In genomic region chr10:69348824-69349541, GRCh38 we compare ENCODE assay signal across 8 cellular contexts.
DNase-seq lines count a peak whose midpoint lies in the region; ATAC-seq and TF ChIP-seq lines count a peak whose summit lies in the region.

No MANE protein-coding gene starts in this region.

- ATAC-seq in HG03432 (IDR thresholded peaks at IDR 0.05; ENCODE audit: unreplicated experiment) = no peak
- ATAC-seq in left lobe of liver = no peak

- H3K4me1 ChIP-seq in BLaER1 = peaks cover 55% of the 10 kb centered on the region
- H3K4me1 ChIP-seq in esophagus (ENCODE audit: control insufficient read depth in 2 of 2, insufficient read depth in 2 of 2, low read length in 1 of 2) = peaks cover 3 to 22% of the 10 kb centered on the region in 2 donors

- TF ChIP-seq CTCF in GM10248 (IDR thresholded peaks at IDR 0.05; ENCODE audit: control extremely low read depth, extremely low read depth, low read depth, missing control alignments) = no peak

- H3K36me3 ChIP-seq in BLaER1 = peaks cover 38% of the 10 kb centered on the region
- H3K36me3 ChIP-seq in esophagus (ENCODE audit: control insufficient read depth in 2 of 2, insufficient read depth in 2 of 2, low read length in 1 of 2) = peaks cover 0 to 14% of the 10 kb centered on the region in 2 donors

- no peak overlapping the region for H3K9ac ChIP-seq in BLaER1

- WGBS in esophagus, 2 donors = 29 to 47% methylated on average over 10 of the region's 10 CpGs

- H3K9me3 ChIP-seq in BLaER1 (no peaks in the 10 kb centered on the region), esophagus (ENCODE audit: control insufficient read depth in 2 of 2, insufficient read depth in 1 of 2, low read depth in 1 of 2, low read length in 1 of 2) (no peaks in the 10 kb centered on the region)

- peak overlapping the region; percentile 58 for H3K4me2 ChIP-seq in BLaER1

- in situ Hi-C loops in KBM-7 (cut with MboI; ENCODE audit: low pct_unique_long_range_greater_than_20kb, low sequenced_read_pairs) = no loop called here

- POLR2A ChIA-PET in GM10248 (lab: Yijun Ruan, JAX) = no interaction called here

- peak overlapping the region; percentile 33; the same call in 1 of the 2 replicates for H3K27ac ChIP-seq in BLaER1
- peak overlapping the region; percentile 91 to 97 for H3K27ac ChIP-seq in esophagus (ENCODE audit: low read depth in 2 of 2, low read length in 1 of 2)

- peak; percentile 67 for DNase-seq in KBM-7
- peak; percentile 96 for DNase-seq in SKM-1 (lab: John Stamatoyannopoulos, UW; ENCODE audit: unreplicated experiment)
- DNase-seq in posterior vena cava (ENCODE audit: low spot score) = peak; percentile 87
- no peak for DNase-seq in GM10248 (ENCODE audit: extremely low spot score)
- DNase-seq in left lobe of liver (ENCODE audit: low spot score) = no peak

- H3K4me3 ChIP-seq in BLaER1 (no peak overlapping the region), esophagus (ENCODE audit: low read depth in 1 of 2, low read length in 2 of 2) (no peak overlapping the region)

- H3K27me3 ChIP-seq in BLaER1 (no peaks in the 10 kb centered on the region), esophagus (ENCODE audit: control insufficient read depth in 1 of 2, insufficient read depth in 2 of 2, low read length in 2 of 2) (no peaks in the 10 kb centered on the region)

- intact Hi-C loops in posterior vena cava (cut with DNase I) = no loop called here

- CTCF ChIA-PET in GM10248 (lab: Yijun Ruan, JAX) = interaction anchor here (0.9 to 1.9 kb wide), 4 partner anchors 10 to 55 kb away, joined by 3 to 7 read pairs (median 4); no protein-coding TSS in a partner anchor

- peaks cover 5% of the 10 kb centered on the region; the same call in 1 of the 2 replicates for H4K20me1 ChIP-seq in BLaER1

Comparison
In these comparisons a context has a peak if more than half of its experiments do, and no peak if none do; other contexts are left out.
1. DNase-seq: peak in KBM-7 (single experiment), SKM-1 (single experiment) and posterior vena cava (single experiment); none in GM10248 (single experiment) and left lobe of liver (single experiment).